In the genomic region with DNA sequence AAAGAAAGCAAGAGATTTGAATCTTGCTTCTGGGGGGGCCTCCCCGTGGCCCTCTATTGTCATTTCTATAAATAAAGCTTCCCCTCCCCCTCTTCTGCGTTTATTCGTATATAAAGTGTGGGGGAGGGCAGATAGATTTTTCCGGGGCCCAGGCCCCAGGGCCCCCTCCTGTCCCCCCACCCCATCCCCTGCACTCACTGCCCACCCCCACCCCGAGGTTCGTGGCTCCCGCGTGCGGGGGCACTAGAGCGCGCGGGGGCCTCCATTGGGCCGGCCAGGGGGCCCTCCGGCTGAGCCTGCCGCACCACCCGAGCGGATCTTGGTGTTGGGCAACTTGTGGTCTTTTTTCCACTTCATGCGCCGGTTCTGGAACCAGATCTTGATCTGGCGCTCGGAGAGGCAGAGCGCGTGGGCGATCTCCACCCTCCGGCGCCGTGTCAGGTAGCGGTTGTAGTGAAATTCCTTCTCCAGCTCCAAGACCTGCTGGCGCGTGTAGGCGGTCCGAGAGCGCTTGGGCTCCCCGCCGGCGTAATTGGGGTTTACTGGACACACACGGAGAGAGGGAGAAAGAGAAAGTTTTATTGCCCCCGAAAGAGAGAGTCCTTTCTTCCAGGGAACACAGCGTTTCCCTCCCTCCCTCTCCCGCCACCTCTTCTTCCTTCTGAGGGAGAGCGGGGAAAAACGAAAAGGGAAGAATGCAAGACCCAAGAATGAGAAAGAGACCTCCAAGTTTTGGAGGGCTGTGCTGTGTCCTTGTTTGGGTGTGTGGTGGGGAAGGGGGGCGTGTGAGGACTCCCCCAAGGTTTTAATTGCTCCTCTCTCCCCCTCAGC, we compare ENCODE assay signal across 8 cellular contexts. TPM values are rescaled to one million over a fixed set of nuclear protein-coding genes. Genes with fewer than 3 reads are reported as not detected.
DNase-seq lines count a peak whose midpoint lies in the region; ATAC-seq and TF ChIP-seq lines count a peak whose summit lies in the region.

No MANE protein-coding gene starts in this region.

- H3K4me1 Mint-ChIP-seq in T-helper 2 cell treated with Interferon-gamma antibody and Interleukin-4, amounts not matched to agents 5 μg/mL and 100 μg/mL, for 36 hours (ENCODE audit: low read depth) = peaks cover 40% of the 10 kb centered on the region
- H3K4me1 Mint-ChIP-seq in activated CD4-positive, alpha-beta memory T cell treated with anti-CD3 and anti-CD28 coated beads, Interleukin-2, amount 10 ng/mL, durations not matched to agents 7 days and 5 days = peaks cover 55% of the 10 kb centered on the region

- ATAC-seq in GM19452 (IDR thresholded peaks at IDR 0.05; ENCODE audit: unreplicated experiment) = no peak

- H3K9me3 Mint-ChIP-seq in T-helper 2 cell treated with Interferon-gamma antibody and Interleukin-4, amounts not matched to agents 5 μg/mL and 100 μg/mL, for 36 hours = no peaks in the 10 kb centered on the region
- H3K9me3 Mint-ChIP-seq in activated CD4-positive, alpha-beta memory T cell treated with anti-CD3 and anti-CD28 coated beads, Interleukin-2, amount 10 ng/mL, durations not matched to agents 7 days and 5 days = no peaks in the 10 kb centered on the region

- DNase-seq in T-helper 2 cell treated with Interferon-gamma antibody and Interleukin-4, amounts not matched to agents 5 μg/mL and 100 μg/mL, for 36 hours (ENCODE audit: low spot score) = no peak
- DNase-seq in T-helper 2 cell = no peak
- no peak for DNase-seq in activated CD4-positive, alpha-beta memory T cell treated with anti-CD3 and anti-CD28 coated beads, Interleukin-2, amount 10 ng/mL, durations not matched to agents 7 days and 5 days
- DNase-seq in iris pigment epithelial cell (ENCODE audit: low read depth) = peak; percentile 27
- DNase-seq in midbrain (lab: John Stamatoyannopoulos, UW) = no peak
- no peak for DNase-seq in GM20000 (ENCODE audit: low spot score)

- CTCF ChIA-PET in activated CD4-positive, alpha-beta memory T cell treated with anti-CD3 and anti-CD28 coated beads, Interleukin-2, amount 10 ng/mL, durations not matched to agents 7 days and 5 days (lab: Charles Lee) = interaction anchor here (0.7 to 1.3 kb wide), 2 partner anchors 77 to 225 kb away, joined by 3 read pairs; no protein-coding TSS in a partner anchor

- H3K4me3 ChIP-seq in stomach smooth muscle (ENCODE audit: low read length in 2 of 2) = peak overlapping the region; percentile 42 to 83

- peak overlapping the region; percentile 89 for H3K27ac ChIP-seq in stomach smooth muscle (ENCODE audit: low read length)

- TF ChIP-seq CTCF in GM20000 (IDR thresholded peaks at IDR 0.05; ENCODE audit: extremely low read depth, missing control alignments) = no peak

- peaks cover 18% of the 10 kb centered on the region for H3K36me3 Mint-ChIP-seq in T-helper 2 cell treated with Interferon-gamma antibody and Interleukin-4, amounts not matched to agents 5 μg/mL and 100 μg/mL, for 36 hours (ENCODE audit: low read depth)
- peaks cover 17% of the 10 kb centered on the region for H3K36me3 Mint-ChIP-seq in activated CD4-positive, alpha-beta memory T cell treated with anti-CD3 and anti-CD28 coated beads, Interleukin-2, amount 10 ng/mL, durations not matched to agents 7 days and 5 days (ENCODE audit: low read depth)

- peak overlapping the region; percentile 91 for H3K4me3 Mint-ChIP-seq in T-helper 2 cell treated with Interferon-gamma antibody and Interleukin-4, amounts not matched to agents 5 μg/mL and 100 μg/mL, for 36 hours
- peak overlapping the region; percentile 83 for H3K4me3 Mint-ChIP-seq in activated CD4-positive, alpha-beta memory T cell treated with anti-CD3 and anti-CD28 coated beads, Interleukin-2, amount 10 ng/mL, durations not matched to agents 7 days and 5 days

- H3K9ac ChIP-seq in stomach smooth muscle (ENCODE audit: low read length in 2 of 2) = peak overlapping the region; percentile 47 to 80

- no peaks in the 10 kb centered on the region for H3K36me3 ChIP-seq in stomach smooth muscle (ENCODE audit: control insufficient read depth in 2 of 2, insufficient read depth in 2 of 2, low read length in 2 of 2)

- H3K27me3 Mint-ChIP-seq in T-helper 2 cell treated with Interferon-gamma antibody and Interleukin-4, amounts not matched to agents 5 μg/mL and 100 μg/mL, for 36 hours (ENCODE audit: low read depth) = peaks cover 37% of the 10 kb centered on the region
- H3K27me3 Mint-ChIP-seq in activated CD4-positive, alpha-beta memory T cell treated with anti-CD3 and anti-CD28 coated beads, Interleukin-2, amount 10 ng/mL, durations not matched to agents 7 days and 5 days = peaks cover 31% of the 10 kb centered on the region

- no peak overlapping the region for H3K27ac Mint-ChIP-seq in T-helper 2 cell treated with Interferon-gamma antibody and Interleukin-4, amounts not matched to agents 5 μg/mL and 100 μg/mL, for 36 hours
- H3K27ac Mint-ChIP-seq in activated CD4-positive, alpha-beta memory T cell treated with anti-CD3 and anti-CD28 coated beads, Interleukin-2, amount 10 ng/mL, durations not matched to agents 7 days and 5 days = peak overlapping the region; percentile 64

- peaks cover 0 to 56% of the 10 kb centered on the region in 2 donors for H3K27me3 ChIP-seq in stomach smooth muscle (ENCODE audit: control insufficient read depth in 1 of 2, insufficient read depth in 2 of 2, low read length in 2 of 2)

- POLR2A ChIA-PET in activated CD4-positive, alpha-beta memory T cell treated with anti-CD3 and anti-CD28 coated beads, Interleukin-2, amount 10 ng/mL, durations not matched to agents 7 days and 5 days (lab: Charles Lee) = interaction anchor here (1.0 kb wide), 2 partner anchors 30 to 71 kb away, joined by 3 read pairs; no protein-coding TSS in a partner anchor

- peaks cover 61% of the 10 kb centered on the region for H3K4me1 ChIP-seq in stomach smooth muscle (ENCODE audit: control insufficient read depth, insufficient read depth, low read length)

- H3K9me3 ChIP-seq in stomach smooth muscle (ENCODE audit: control insufficient read depth in 2 of 2, low read length in 2 of 2) = no peaks in the 10 kb centered on the region

RNA-seq across cellular contexts. Expression of gene HOXB4, which starts 1.5 kb away (rescaled TPM):
- total RNA-seq in activated CD4-positive, alpha-beta memory T cell treated with anti-CD3 and anti-CD28 coated beads, Interleukin-2, amount 10 ng/mL, durations not matched to agents 7 days and 5 days = 1 to 10 TPM; 6.2 to 7.0 TPM

RNA-seq across cellular contexts. Expression of gene HOXB3, which starts 13.3 kb away (rescaled TPM):
- total RNA-seq in activated CD4-positive, alpha-beta memory T cell treated with anti-CD3 and anti-CD28 coated beads, Interleukin-2, amount 10 ng/mL, durations not matched to agents 7 days and 5 days = 10 to 100 TPM; 10.8 to 12.1 TPM

RNA-seq across cellular contexts. Expression of gene HOXB5, which starts 16.9 kb away (rescaled TPM):
- under 1 TPM in 1 of 2 experiments, not detected in 1; 0.20 TPM for total RNA-seq in activated CD4-positive, alpha-beta memory T cell treated with anti-CD3 and anti-CD28 coated beads, Interleukin-2, amount 10 ng/mL, durations not matched to agents 7 days and 5 days

RNA-seq across cellular contexts. Expression of gene HOXB6, which starts 28.1 kb away (rescaled TPM):
- total RNA-seq in activated CD4-positive, alpha-beta memory T cell treated with anti-CD3 and anti-CD28 coated beads, Interleukin-2, amount 10 ng/mL, durations not matched to agents 7 days and 5 days = under 1 TPM; 0.60 to 0.68 TPM

RNA-seq across cellular contexts. Expression of gene HOXB2, which starts 31.8 kb away (rescaled TPM):
- total RNA-seq in activated CD4-positive, alpha-beta memory T cell treated with anti-CD3 and anti-CD28 coated beads, Interleukin-2, amount 10 ng/mL, durations not matched to agents 7 days and 5 days = 10 to 100 TPM; 20.3 to 20.9 TPM
